In genomic region chr9:124292696-124293593, GRCh38 we compare ENCODE assay signal across 15 cellular contexts. TPM values are rescaled to one million over a fixed set of nuclear protein-coding genes. Genes with fewer than 3 reads are reported as not detected.
DNase-seq lines count a peak whose midpoint lies in the region; ATAC-seq and TF ChIP-seq lines count a peak whose summit lies in the region.
"Had no signal": no experiment of that assay in that cellular context is flagged by ENCODE, and none has a peak within 500 bp of the region (broad histone marks: within the 10 kb centered on the region; RNA-seq: fewer than 3 reads in every experiment).

No MANE protein-coding gene starts in this region.

- no peak for ATAC-seq in Panc1
- ATAC-seq in naive thymus-derived CD4-positive, alpha-beta T cell = no peak
- ATAC-seq: body of pancreas had no signal

- in situ Hi-C loops in Panc1 (cut with HindIII; ENCODE audit: low pct_unique_long_range_greater_than_20kb, low sequenced_read_pairs) = no loop called here

- H3K36me3 ChIP-seq in BLaER1 treated with 17β-estradiol and CSF1 and Interleukin-3, amounts not matched to agents 10 nM and 100 nM = peaks cover 0 to 6% (median 0%) of the 10 kb centered on the region in 11 experiments; a peak in 1 of 22 replicates
- H3K36me3 ChIP-seq in Panc1 (ENCODE audit: control insufficient read depth, insufficient read depth, low read length) (no peaks in the 10 kb centered on the region), neutrophil (peaks cover 60% of the 10 kb centered on the region)
- no peaks in the 10 kb centered on the region for H3K36me3 ChIP-seq in naive thymus-derived CD4-positive, alpha-beta T cell (ENCODE audit: control insufficient read depth in 2 of 3, insufficient read depth in 3 of 3, low read length in 3 of 3)

- BruUV-seq in Panc1 (replicated peaks; lab: Mats Ljungman, UMichigan) = no TSS peak

- intact Hi-C loops in Panc1 (cut with micrococcal nuclease; ENCODE audit: unreplicated experiment) = no loop called here
- intact Hi-C loops in naive thymus-derived CD4-positive, alpha-beta T cell (cut with micrococcal nuclease) = no loop called here

- H3K4me1 Mint-ChIP-seq in chondrocyte (ENCODE audit: low read depth) = peaks cover 84% of the 10 kb centered on the region
- peaks cover 0 to 25% (median 0%) of the 10 kb centered on the region in 7 donors for H3K4me1 Mint-ChIP-seq in naive thymus-derived CD4-positive, alpha-beta T cell

- H3K27ac Mint-ChIP-seq in chondrocyte (ENCODE audit: unreplicated experiment) = peak overlapping the region; percentile 91
- no peak overlapping the region for H3K27ac Mint-ChIP-seq in naive thymus-derived CD4-positive, alpha-beta T cell

- CTCF ChIA-PET in Panc1 (lab: Charles Lee) = no interaction called here
- CTCF ChIA-PET in naive thymus-derived CD4-positive, alpha-beta T cell (lab: Charles Lee) = interaction anchor here (0.7 kb wide), 1 partner anchor 69 kb away, joined by 3 read pairs; no protein-coding TSS in a partner anchor

- H3K27me3 Mint-ChIP-seq in chondrocyte (ENCODE audit: low read depth) = no peaks in the 10 kb centered on the region
- H3K27me3 Mint-ChIP-seq in naive thymus-derived CD4-positive, alpha-beta T cell = peaks cover 0 to 13% (median 0%) of the 10 kb centered on the region in 5 donors

- TF ChIP-seq CTCF in Panc1 (IDR thresholded peaks at IDR 0.05) (no peak), chondrocyte (IDR thresholded peaks at IDR 0.05) (no peak), neutrophil (IDR thresholded peaks at IDR 0.05) (no peak)

- peaks cover 8% of the 10 kb centered on the region for H3K36me3 Mint-ChIP-seq in chondrocyte (ENCODE audit: low read depth)
- H3K36me3 Mint-ChIP-seq in naive thymus-derived CD4-positive, alpha-beta T cell = no peaks in the 10 kb centered on the region

- DNase-seq in Panc1 (ENCODE audit: low read depth, low spot score) = no peak
- DNase-seq in chondrocyte (ENCODE audit: low spot score) = no peak
- no peak for DNase-seq in AG08396 (ENCODE audit: low spot score)
- no peak for DNase-seq in hippocampal formation (lab: John Stamatoyannopoulos, UW)
- DNase-seq in amniotic stem cell (lab: John Stamatoyannopoulos, UW) = no peak
- DNase-seq in naive thymus-derived CD4-positive, alpha-beta T cell = no peak
- DNase-seq: body of pancreas; NCI-H1930; stimulated activated CD4-positive, alpha-beta T cell treated with anti-CD3 and anti-CD28 coated beads, Interleukin-2, amount 100 ng/mL, for 24 hours had no signal

- H3K9me3 ChIP-seq in BLaER1 treated with 17β-estradiol and CSF1 and Interleukin-3, amounts not matched to agents 10 nM and 100 nM (replicated peaks in 1 of 11) = no peaks in the 10 kb centered on the region
- H3K9me3 ChIP-seq in Panc1 (ENCODE audit: control insufficient read depth, insufficient read depth, low read depth, low read length) (no peaks in the 10 kb centered on the region), neutrophil (no peaks in the 10 kb centered on the region)
- no peaks in the 10 kb centered on the region for H3K9me3 ChIP-seq in naive thymus-derived CD4-positive, alpha-beta T cell (ENCODE audit: control insufficient read depth in 2 of 3, low read length in 3 of 3)
- H3K9me3 ChIP-seq: body of pancreas had no signal

- peaks cover 0 to 7% (median 0%) of the 10 kb centered on the region in 11 experiments; a peak in 2 of 22 replicates for H3K27me3 ChIP-seq in BLaER1 treated with 17β-estradiol and CSF1 and Interleukin-3, amounts not matched to agents 10 nM and 100 nM
- no peaks in the 10 kb centered on the region for H3K27me3 ChIP-seq in Panc1 (ENCODE audit: control insufficient read depth, insufficient read depth, low read length)
- H3K27me3 ChIP-seq in neutrophil = no peaks in the 10 kb centered on the region
- H3K27me3 ChIP-seq in naive thymus-derived CD4-positive, alpha-beta T cell (ENCODE audit: control insufficient read depth in 2 of 2, insufficient read depth in 2 of 2, low read length in 2 of 2) = no peaks in the 10 kb centered on the region
- H3K27me3 ChIP-seq: body of pancreas had no signal

- H3K4me3 Mint-ChIP-seq in chondrocyte (ENCODE audit: unreplicated experiment) = peak overlapping the region; percentile 48
- H3K4me3 Mint-ChIP-seq in naive thymus-derived CD4-positive, alpha-beta T cell = no peak overlapping the region

- H3K4me1 ChIP-seq in BLaER1 treated with 17β-estradiol and CSF1 and Interleukin-3, amounts not matched to agents 10 nM and 100 nM = peaks cover 88 to 100% (median 100%) of the 10 kb centered on the region in 10 experiments
- H3K4me1 ChIP-seq in Panc1 (ENCODE audit: control insufficient read depth, insufficient read depth, low read length) (peaks cover 95% of the 10 kb centered on the region), neutrophil (ENCODE audit: control insufficient read depth in 1 of 2, insufficient read depth in 1 of 2, low read depth in 1 of 2, low read length in 1 of 2) (peaks cover 34 to 60% of the 10 kb centered on the region in 2 experiments)
- peaks cover 0 to 5% of the 10 kb centered on the region in 2 donors for H3K4me1 ChIP-seq in naive thymus-derived CD4-positive, alpha-beta T cell (ENCODE audit: control insufficient read depth in 2 of 2, insufficient read depth in 2 of 2, low read length in 2 of 2)

- H3K4me2 ChIP-seq in BLaER1 treated with 17β-estradiol and CSF1 and Interleukin-3, amounts not matched to agents 10 nM and 100 nM = peak overlapping the region; percentile 80 to 98 (median 94)
- H3K4me2 ChIP-seq: KMS-11 had no signal

- POLR2A ChIA-PET in Panc1 (lab: Charles Lee) = no interaction called here
- POLR2A ChIA-PET in naive thymus-derived CD4-positive, alpha-beta T cell (lab: Charles Lee) = no interaction called here

- peak overlapping the region in 8 of 11 experiments; percentile 25 to 70 (median 58); a peak in 10 of 22 replicates for H3K9ac ChIP-seq in BLaER1 treated with 17β-estradiol and CSF1 and Interleukin-3, amounts not matched to agents 10 nM and 100 nM
- H3K9ac ChIP-seq: KMS-11 had no signal

- H4K20me1 ChIP-seq in BLaER1 treated with 17β-estradiol and CSF1 and Interleukin-3, amounts not matched to agents 10 nM and 100 nM = peaks cover 78 to 100% (median 100%) of the 10 kb centered on the region in 11 experiments

- H3K27ac ChIP-seq in BLaER1 treated with 17β-estradiol and CSF1 and Interleukin-3, amounts not matched to agents 10 nM and 100 nM = peak overlapping the region in 7 of 11 experiments; percentile 20 to 76 (median 69); a peak in 9 of 22 replicates
- H3K27ac ChIP-seq in Panc1 (ENCODE audit: low read length) = peak overlapping the region; percentile 87
- H3K27ac ChIP-seq in neutrophil = peak overlapping the region; percentile 60
- H3K27ac ChIP-seq in naive thymus-derived CD4-positive, alpha-beta T cell (ENCODE audit: low read depth, low read length) = no peak overlapping the region
- H3K27ac ChIP-seq: C4-2B, KMS-11, VCaP had no signal

- no peaks in the 10 kb centered on the region for H3K9me3 Mint-ChIP-seq in chondrocyte (ENCODE audit: low read depth)
- H3K9me3 Mint-ChIP-seq in naive thymus-derived CD4-positive, alpha-beta T cell = no peaks in the 10 kb centered on the region

- peak overlapping the region in 3 of 10 experiments; percentile 33 to 52 (median 44); a peak in 3 of 20 replicates for H3K4me3 ChIP-seq in BLaER1 treated with 17β-estradiol and CSF1 and Interleukin-3, amounts not matched to agents 10 nM and 100 nM
- no peak overlapping the region for H3K4me3 ChIP-seq in Panc1 (ENCODE audit: low read depth in 2 of 2, low read length in 2 of 2)
- H3K4me3 ChIP-seq in neutrophil (ENCODE audit: low read depth in 1 of 2, low read length in 1 of 2) = no peak overlapping the region
- H3K4me3 ChIP-seq in naive thymus-derived CD4-positive, alpha-beta T cell (ENCODE audit: low read length) = no peak overlapping the region
- H3K4me3 ChIP-seq: body of pancreas, lung had no signal

RNA-seq across cellular contexts. Expression of gene NEK6, which starts 35.2 kb away (rescaled TPM):
- 56.3 TPM for total RNA-seq in Panc1 (2021; ENCODE audit: unreplicated experiment)
- polyA plus RNA-seq in Panc1 (2012; ENCODE audit: insufficient read length) = 74.0 TPM
- 99.9 to 110 TPM (median 107 TPM) in 3 replicates for total RNA-seq in chondrocyte
- 10 to 100 TPM in 1 of 5 experiments, 1 to 10 TPM in 4; 1.9 to 32.8 (median 2.8) TPM for total RNA-seq in naive thymus-derived CD4-positive, alpha-beta T cell
- polyA plus RNA-seq in naive thymus-derived CD4-positive, alpha-beta T cell = under 1 TPM; 0.43 to 0.54 TPM
